Comparison of ENCODE assay signal across 27 cellular contexts in the genomic region with DNA sequence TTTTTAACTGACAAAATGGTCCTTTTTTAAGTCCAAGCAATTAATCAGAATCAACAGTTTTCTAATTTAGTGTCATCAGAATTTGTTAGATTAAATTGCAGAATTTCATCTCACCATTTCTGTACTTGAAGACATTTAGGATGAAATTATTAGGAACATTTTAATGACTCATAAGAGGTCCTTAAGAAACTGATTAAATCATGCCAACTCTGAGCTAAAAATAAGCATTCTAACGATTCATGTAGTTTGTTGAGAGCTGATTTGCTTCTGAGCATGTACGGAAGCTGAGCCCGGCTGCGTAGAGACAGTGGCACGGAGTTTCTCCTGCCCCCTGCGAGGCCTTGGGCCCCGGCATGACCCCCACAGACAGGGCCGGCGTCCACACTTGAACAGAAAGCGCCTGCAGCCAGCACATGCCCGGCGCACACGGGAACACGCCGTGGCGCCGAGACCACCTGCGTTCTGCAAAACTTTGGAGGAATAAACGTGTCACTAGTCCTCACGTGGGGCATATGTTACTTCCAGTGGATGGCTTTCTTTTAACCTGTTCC.
DNase-seq lines count a peak whose midpoint lies in the region; ATAC-seq, FAIRE-seq and TF ChIP-seq lines count a peak whose summit lies in the region.
"Had no signal": no experiment of that assay in that cellular context is flagged by ENCODE, and none has a peak within 500 bp of the region (broad histone marks: within the 10 kb centered on the region; RNA-seq: fewer than 3 reads in every experiment).

No MANE protein-coding gene starts in this region.

- in situ Hi-C loops in HepG2 (cut with HindIII; ENCODE audit: extremely low pct_ligation_motif_present, low pct_unique_long_range_greater_than_20kb): no loop called here

- FAIRE-seq in HepG2 (lab: Jason Lieb, UNC): no peak
- FAIRE-seq: A204.1, H1, keratinocyte had no signal

- no peak for TF ChIP-seq POLR2A in HepG2 (IDR thresholded peaks at IDR 0.05; ENCODE audit: insufficient read depth in 1 of 2, low read depth in 2 of 2, low read length in 2 of 2)

- TF ChIP-seq EP300 in HepG2 (IDR thresholded peaks at IDR 0.05; ENCODE audit: low read depth in 2 of 2, low read length in 2 of 2) (no peak), HepG2 (CRISPR knock-in tag; IDR thresholded peaks at IDR 0.05; ENCODE audit: borderline replicate concordance) (no peak)

- peaks cover 58% of the 10 kb centered on the region for H3K36me3 ChIP-seq in right atrium auricular region
- peaks cover 37 to 65% of the 10 kb centered on the region in 2 experiments for H3K36me3 ChIP-seq in HepG2 (replicated peaks in 1 of 2; ENCODE audit: control insufficient read depth in 1 of 2, insufficient read depth in 2 of 2, low read length in 2 of 2)

- no peak for TF ChIP-seq RAD21 in HepG2 (CRISPR knock-in tag; IDR thresholded peaks at IDR 0.05)

- H3K27ac ChIP-seq in right atrium auricular region: no peak overlapping the region
- no peak overlapping the region for H3K27ac ChIP-seq in HepG2 (ENCODE audit: extremely low read length, insufficient read depth, low read length)
- H3K27ac ChIP-seq: ascending aorta, dorsolateral prefrontal cortex, gastroesophageal sphincter, Peyer's patch, skin epidermis, upper lobe of right lung had no signal

- H4K20me1 ChIP-seq in HepG2 (ENCODE audit: insufficient read depth, low read length): no peaks in the 10 kb centered on the region

- no peak overlapping the region for H2AFZ ChIP-seq in HepG2 (ENCODE audit: low read length)

- intact Hi-C loops in Right ventricle myocardium superior (cut with DNase I) (loop anchor here (5.0 kb wide), 1 partner anchor 237 kb away; no protein-coding TSS in a partner anchor), HepG2 (cut with micrococcal nuclease; ENCODE audit: unreplicated experiment) (no loop called here)

- H3K4me1 ChIP-seq in right atrium auricular region: peaks cover 0 to 13% of the 10 kb centered on the region in 2 donors
- peaks cover 1% of the 10 kb centered on the region; the same call in 1 of the 2 replicates for H3K4me1 ChIP-seq in HepG2 (ENCODE audit: insufficient read depth, low read length)
- H3K4me1 ChIP-seq: Peyer's patch, upper lobe of right lung had no signal

- H3K79me2 ChIP-seq in HepG2 (ENCODE audit: insufficient read depth, low read length): no peaks in the 10 kb centered on the region

- POLR2A ChIA-PET in HepG2 (lab: Yijun Ruan, JAX): no interaction called here

- H3K9me3 ChIP-seq in right atrium auricular region (no peaks in the 10 kb centered on the region), HepG2 (ENCODE audit: low read length) (no peaks in the 10 kb centered on the region)
- H3K9me3 ChIP-seq: ascending aorta, gastroesophageal sphincter, Peyer's patch, upper lobe of right lung had no signal

- H3K9ac ChIP-seq in HepG2 (ENCODE audit: insufficient read depth, low read depth, low read length): no peak overlapping the region

- no peaks in the 10 kb centered on the region for H3K27me3 ChIP-seq in right atrium auricular region
- no peaks in the 10 kb centered on the region for H3K27me3 ChIP-seq in HepG2 (ENCODE audit: control insufficient read depth in 1 of 2, insufficient read depth in 2 of 2, low read length in 2 of 2)
- H3K27me3 ChIP-seq: ascending aorta, dorsolateral prefrontal cortex, gastroesophageal sphincter, Peyer's patch, upper lobe of right lung had no signal

- TF ChIP-seq CTCF in right atrium auricular region (IDR thresholded peaks at IDR 0.05): no peak
- TF ChIP-seq CTCF in HepG2 (CRISPR knock-in tag; IDR thresholded peaks at IDR 0.05): no peak

- ATAC-seq in Right ventricle myocardium superior (ENCODE audit: poor library complexity) (peak; percentile 65), HepG2 (no peak), HG02759 (IDR thresholded peaks at IDR 0.05; ENCODE audit: unreplicated experiment) (no peak)
- ATAC-seq: activated T-cell treated with anti-CD3 and anti-CD28 coated beads, Interleukin-2, amount 50 U/mL, for 4 hours; gastroesophageal sphincter; upper lobe of right lung had no signal

- BruUV-seq in HepG2 (replicated peaks; lab: Mats Ljungman, UMichigan): TSS peak; percentile 7

- H3K4me2 ChIP-seq in HepG2 (ENCODE audit: low read depth, low read length): no peak overlapping the region

- CTCF ChIA-PET in HepG2 (lab: Yijun Ruan, JAX; ENCODE audit: low intra/inter-chr PET ratio, low total read pairs): no interaction called here

- H3K4me3 ChIP-seq in right atrium auricular region (no peak overlapping the region), HepG2 (replicated peaks in 1 of 3; ENCODE audit: insufficient read depth in 1 of 3, low read depth in 2 of 3, low read length in 3 of 3) (no peak overlapping the region)
- H3K4me3 ChIP-seq: ascending aorta, dorsolateral prefrontal cortex, gastroesophageal sphincter, Peyer's patch, skin epidermis, upper lobe of right lung had no signal

- WGBS in HepG2 (ENCODE audit: low lambda C conversion rate): 86% methylated on average over 19 of the region's 20 CpGs

- DNase-seq in Right ventricle myocardium superior (no peak), right atrium auricular region (ENCODE audit: low spot score) (no peak), fibroblast of peridontal ligament (ENCODE audit: extremely low read depth) (peak; percentile 16), HepG2 (ENCODE audit: low spot score) (no peak), SW 1271 (lab: John Stamatoyannopoulos, UW) (no peak), NCI-H82 treated with DMSO at 0.1 percent for 48 hours (lab: John Stamatoyannopoulos, UW; ENCODE audit: unreplicated experiment) (no peak), NCI-H187 treated with DMSO at 0.1 percent for 48 hours (lab: John Stamatoyannopoulos, UW) (no peak)
- DNase-seq: activated CD4-positive, alpha-beta T cell treated with anti-CD3 and anti-CD28 coated beads for 4 hours; activated CD8-positive, alpha-beta memory T cell treated with anti-CD3 and anti-CD28 coated beads for 24 hours; activated T-cell treated with anti-CD3 and anti-CD28 coated beads, Interleukin-2, amount 50 U/mL, for 4 hours; GF-D8; Karpas-422; MV-4-11; NCI-H146; NCI-H524 treated with DMSO at 0.1 percent for 48 hours; stimulated activated CD4-positive, alpha-beta T cell treated with anti-CD3 and anti-CD28 coated beads, Interleukin-1b, Interleukin-23, amount 100 ng/mL, for 48 hours; T-helper 2 cell; upper lobe of right lung had no signal

TF ChIP-seq in HepG2, 621 proteins besides CTCF, POLR2A, EP300 and RAD21:
- TF ChIP-seq ZNF598 (CRISPR knock-in tag; IDR thresholded peaks at IDR 0.05; ENCODE audit: borderline replicate concordance): no peak
- TF ChIP-seq, protein P1, sequence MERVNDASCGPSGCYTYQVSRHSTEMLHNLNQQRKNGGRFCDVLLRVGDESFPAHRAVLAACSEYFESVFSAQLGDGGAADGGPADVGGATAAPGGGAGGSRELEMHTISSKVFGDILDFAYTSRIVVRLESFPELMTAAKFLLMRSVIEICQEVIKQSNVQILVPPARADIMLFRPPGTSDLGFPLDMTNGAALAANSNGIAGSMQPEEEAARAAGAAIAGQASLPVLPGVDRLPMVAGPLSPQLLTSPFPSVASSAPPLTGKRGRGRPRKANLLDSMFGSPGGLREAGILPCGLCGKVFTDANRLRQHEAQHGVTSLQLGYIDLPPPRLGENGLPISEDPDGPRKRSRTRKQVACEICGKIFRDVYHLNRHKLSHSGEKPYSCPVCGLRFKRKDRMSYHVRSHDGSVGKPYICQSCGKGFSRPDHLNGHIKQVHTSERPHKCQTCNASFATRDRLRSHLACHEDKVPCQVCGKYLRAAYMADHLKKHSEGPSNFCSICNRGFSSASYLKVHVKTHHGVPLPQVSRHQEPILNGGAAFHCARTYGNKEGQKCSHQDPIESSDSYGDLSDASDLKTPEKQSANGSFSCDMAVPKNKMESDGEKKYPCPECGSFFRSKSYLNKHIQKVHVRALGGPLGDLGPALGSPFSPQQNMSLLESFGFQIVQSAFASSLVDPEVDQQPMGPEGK (CRISPR knock-in tag; IDR thresholded peaks at IDR 0.05): no peak
- TF ChIP-seq, protein P2, sequence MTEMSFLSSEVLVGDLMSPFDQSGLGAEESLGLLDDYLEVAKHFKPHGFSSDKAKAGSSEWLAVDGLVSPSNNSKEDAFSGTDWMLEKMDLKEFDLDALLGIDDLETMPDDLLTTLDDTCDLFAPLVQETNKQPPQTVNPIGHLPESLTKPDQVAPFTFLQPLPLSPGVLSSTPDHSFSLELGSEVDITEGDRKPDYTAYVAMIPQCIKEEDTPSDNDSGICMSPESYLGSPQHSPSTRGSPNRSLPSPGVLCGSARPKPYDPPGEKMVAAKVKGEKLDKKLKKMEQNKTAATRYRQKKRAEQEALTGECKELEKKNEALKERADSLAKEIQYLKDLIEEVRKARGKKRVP (CRISPR knock-in tag; IDR thresholded peaks at IDR 0.05): no peak
- TF ChIP-seq ZNF605 (CRISPR knock-in tag; IDR thresholded peaks at IDR 0.05): no peak
- no peak for TF ChIP-seq ZNF589 (CRISPR knock-in tag; conservative IDR thresholded peaks at IDR 0.05)
- TF ChIP-seq ZNF616 (CRISPR knock-in tag; IDR thresholded peaks at IDR 0.05; ENCODE audit: low read depth): no peak
- no peak for TF ChIP-seq KLF12 (CRISPR knock-in tag; IDR thresholded peaks at IDR 0.05; ENCODE audit: borderline replicate concordance)
- TF ChIP-seq FOXK1 (CRISPR knock-in tag; IDR thresholded peaks at IDR 0.05; ENCODE audit: borderline replicate concordance, low read depth): no peak
- no peak for TF ChIP-seq ZNF781 (CRISPR knock-in tag; IDR thresholded peaks at IDR 0.05; ENCODE audit: borderline replicate concordance, not compliant biosample characterization)
- TF ChIP-seq ZNF10 (CRISPR knock-in tag; IDR thresholded peaks at IDR 0.05; ENCODE audit: borderline replicate concordance, low read depth): no peak
- no peak for TF ChIP-seq MTF1 (CRISPR knock-in tag; IDR thresholded peaks at IDR 0.05)
- TF ChIP-seq TRIM24 (CRISPR knock-in tag; IDR thresholded peaks at IDR 0.05): no peak
- TF ChIP-seq ELF1 (CRISPR knock-in tag; IDR thresholded peaks at IDR 0.05): no peak
- TF ChIP-seq CAMTA2 (CRISPR knock-in tag; IDR thresholded peaks at IDR 0.05; ENCODE audit: borderline replicate concordance): no peak
- TF ChIP-seq ZFAT (CRISPR knock-in tag; conservative IDR thresholded peaks at IDR 0.05): no peak
- TF ChIP-seq ZNF282 (IDR thresholded peaks at IDR 0.05; ENCODE audit: partially characterized antibody): no peak
- no peak for TF ChIP-seq GZF1 (CRISPR knock-in tag; IDR thresholded peaks at IDR 0.05)
- TF ChIP-seq POLR2G (IDR thresholded peaks at IDR 0.05; ENCODE audit: low read depth, low read length): no peak
- TF ChIP-seq, protein P3, sequence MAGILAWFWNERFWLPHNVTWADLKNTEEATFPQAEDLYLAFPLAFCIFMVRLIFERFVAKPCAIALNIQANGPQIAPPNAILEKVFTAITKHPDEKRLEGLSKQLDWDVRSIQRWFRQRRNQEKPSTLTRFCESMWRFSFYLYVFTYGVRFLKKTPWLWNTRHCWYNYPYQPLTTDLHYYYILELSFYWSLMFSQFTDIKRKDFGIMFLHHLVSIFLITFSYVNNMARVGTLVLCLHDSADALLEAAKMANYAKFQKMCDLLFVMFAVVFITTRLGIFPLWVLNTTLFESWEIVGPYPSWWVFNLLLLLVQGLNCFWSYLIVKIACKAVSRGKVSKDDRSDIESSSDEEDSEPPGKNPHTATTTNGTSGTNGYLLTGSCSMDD (CRISPR knock-in tag; IDR thresholded peaks at IDR 0.05): no peak
